8 cellular contexts compared by ENCODE assay signal in genomic region chr2:202265467-202266277, GRCh38. TPM values are rescaled to one million over a fixed set of nuclear protein-coding genes. Genes with fewer than 3 reads are reported as not detected.
A peak's percentile ranks its signal among the peaks of the same experiment; 100 is the strongest.
DNase-seq lines count a peak whose midpoint lies in the region; TF ChIP-seq lines count a peak whose summit lies in the region.

TSS of gene NOP58 (plus strand) at chr2:202265763. CDS start at chr2:202265942, 179 bp downstream.

- TF ChIP-seq EP300 in neural cell (conservative IDR thresholded peaks at IDR 0.05; ENCODE audit: poor library complexity, severe bottlenecking) (peak; percentile 75), stomach (IDR thresholded peaks at IDR 0.05) (peak; percentile 21)

- peak; percentile 93 to 94 for DNase-seq in HAP-1 (ENCODE audit: low spot score in 2 of 2)
- DNase-seq in MM.1S, result peak; percentile 97
- DNase-seq in SIG-M5 (lab: John Stamatoyannopoulos, UW), result peak; percentile 86
- peak; percentile 69 for DNase-seq in activated gamma-delta T cell (lab: John Stamatoyannopoulos, UW)
- DNase-seq in fibroblast of villous mesenchyme (ENCODE audit: low read depth), result peak; percentile 97
- DNase-seq in stomach, result peak; percentile 92

- WGBS in stomach, 5 donors, result 0% methylated on average over 54 of the region's 54 CpGs

- H3K4me3 ChIP-seq in HAP-1, result peak within 1 kb of the TSS; percentile 86
- H3K4me3 ChIP-seq in MM.1S (ENCODE audit: low read length), result peak within 1 kb of the TSS; percentile 90
- peak within 1 kb of the TSS; percentile 81 for H3K4me3 ChIP-seq in fibroblast of villous mesenchyme (ENCODE audit: low read depth, low read length)
- peak within 1 kb of the TSS; percentile 94 for H3K4me3 ChIP-seq in neural cell (ENCODE audit: low read length)
- peak within 1 kb of the TSS; percentile 70 to 92 (median 82) for H3K4me3 ChIP-seq in stomach

- no peak for TF ChIP-seq CTCF in MM.1S (IDR thresholded peaks at IDR 0.05; ENCODE audit: low read length)
- no peak for TF ChIP-seq CTCF in fibroblast of villous mesenchyme (IDR thresholded peaks at IDR 0.05; ENCODE audit: insufficient read depth, low read depth, low read length)
- no peak for TF ChIP-seq CTCF in neural cell (IDR thresholded peaks at IDR 0.05; ENCODE audit: poor library complexity, severe bottlenecking)
- TF ChIP-seq CTCF in stomach (IDR thresholded peaks at IDR 0.05), result no peak

- peaks cover 3% of the 10 kb centered on the region; the same call in 1 of the 2 replicates for H3F3A ChIP-seq in MM.1S (ENCODE audit: insufficient read depth, low read length)
- no peaks in the 10 kb centered on the region for H3F3A ChIP-seq in neural cell (ENCODE audit: insufficient read depth, low read length, poor library complexity, severe bottlenecking)

- H3K9me3 ChIP-seq in ES-I3 (ENCODE audit: control insufficient read depth, insufficient read depth, low read length), result no peaks in the 10 kb centered on the region
- H3K9me3 ChIP-seq in HAP-1, result no peaks in the 10 kb centered on the region
- no peaks in the 10 kb centered on the region for H3K9me3 ChIP-seq in MM.1S (replicated peaks; ENCODE audit: insufficient read depth, low read length)
- no peaks in the 10 kb centered on the region for H3K9me3 ChIP-seq in neural cell (ENCODE audit: low read length)
- H3K9me3 ChIP-seq in stomach, result no peaks in the 10 kb centered on the region

- no peaks in the 10 kb centered on the region for H3K4me1 ChIP-seq in ES-I3 (ENCODE audit: insufficient read depth, low read length)
- peaks cover 26% of the 10 kb centered on the region for H3K4me1 ChIP-seq in HAP-1
- 0 out of 2 replicates have a peak, but pooled peaks cover 9% of the 10 kb centered on the region for H3K4me1 ChIP-seq in MM.1S (ENCODE audit: low read length)
- peaks cover 13 to 44% (median 27%) of the 10 kb centered on the region in 4 donors for H3K4me1 ChIP-seq in stomach

- H2AFZ ChIP-seq in MM.1S (ENCODE audit: low read length) (0 out of 2 replicates have a peak within 1 kb of the TSS, but pooled peaks have one; percentile 28), neural cell (ENCODE audit: low read depth, low read length) (peak within 1 kb of the TSS; percentile 91)

- peak in 2 of 4 donors; percentile 96 for TF ChIP-seq POLR2A in stomach (IDR thresholded peaks at IDR 0.05)

- no peaks in the 10 kb centered on the region for H3K9me2 ChIP-seq in MM.1S (replicated peaks; ENCODE audit: insufficient read depth, low read length)
- no peaks in the 10 kb centered on the region for H3K9me2 ChIP-seq in neural cell (ENCODE audit: insufficient read depth, low read length)

- H3K79me2 ChIP-seq in MM.1S (ENCODE audit: low read length), result peaks cover 56% of the 10 kb centered on the region
- H3K79me2 ChIP-seq in neural cell (replicated peaks; ENCODE audit: insufficient read depth, low read length), result peaks cover 48% of the 10 kb centered on the region

- peak within 1 kb of the TSS; percentile 93 for H3K27ac ChIP-seq in MM.1S (ENCODE audit: low read length)
- H3K27ac ChIP-seq in neural cell (ENCODE audit: low read length), result peak within 1 kb of the TSS; percentile 98
- H3K27ac ChIP-seq in stomach, result peak within 1 kb of the TSS; percentile 89 to 97 (median 97)

- no peak for TF ChIP-seq RAD21 in neural cell (conservative IDR thresholded peaks at IDR 0.05)

- peak within 1 kb of the TSS; percentile 96 for H3K4me2 ChIP-seq in MM.1S (ENCODE audit: low read depth, low read length)
- H3K4me2 ChIP-seq in neural cell (ENCODE audit: low read length), result peak within 1 kb of the TSS; percentile 60

- H3K27me3 ChIP-seq in HAP-1 (ENCODE audit: low read depth) (no peaks in the 10 kb centered on the region), MM.1S (replicated peaks; ENCODE audit: insufficient read depth, low read length) (no peaks in the 10 kb centered on the region), neural cell (ENCODE audit: insufficient read depth, low read depth, low read length) (no peaks in the 10 kb centered on the region), stomach (no peaks in the 10 kb centered on the region)

- H4K20me1 ChIP-seq in MM.1S (ENCODE audit: insufficient read depth, low read length) (peaks cover 38% of the 10 kb centered on the region), neural cell (ENCODE audit: insufficient read depth) (no peaks in the 10 kb centered on the region)

- no peaks in the 10 kb centered on the region for H3K36me3 ChIP-seq in ES-I3 (ENCODE audit: insufficient read depth, low read length)
- H3K36me3 ChIP-seq in HAP-1 (replicated peaks), result peaks cover 11% of the 10 kb centered on the region; the same call in 1 of the 2 replicates
- H3K36me3 ChIP-seq in MM.1S (replicated peaks; ENCODE audit: insufficient read depth, low read length), result no peaks in the 10 kb centered on the region
- H3K36me3 ChIP-seq in neural cell (ENCODE audit: insufficient read depth, low read length), result no peaks in the 10 kb centered on the region
- no peaks in the 10 kb centered on the region for H3K36me3 ChIP-seq in stomach

- intact Hi-C loops in stomach (cut with DNase I; ENCODE audit: low total_unique reads), result no loop called here

- in situ Hi-C loops in HAP-1 (cut with MboI; ENCODE audit: low sequenced_read_pairs), result no loop called here

- H3K9ac ChIP-seq in ES-I3 (ENCODE audit: low read depth, low read length), result peak within 1 kb of the TSS; percentile 98
- H3K9ac ChIP-seq in MM.1S (ENCODE audit: low read length), result peak within 1 kb of the TSS; percentile 98
- peak within 1 kb of the TSS; percentile 91 for H3K9ac ChIP-seq in neural cell (ENCODE audit: low read length)

TF ChIP-seq in neural cell, 6 proteins besides CTCF, POLR2A, EP300 and RAD21:
- TF ChIP-seq POLR2AphosphoS5 (IDR thresholded peaks at IDR 0.05), result peak; percentile 97
- no peak for TF ChIP-seq EZH2 (IDR thresholded peaks at IDR 0.05; ENCODE audit: borderline replicate concordance, insufficient read depth, low read length, poor library complexity, severe bottlenecking)
- peak; percentile 99 for TF ChIP-seq MXI1 (conservative IDR thresholded peaks at IDR 0.05; ENCODE audit: poor library complexity, severe bottlenecking)
- peak; percentile 19 for TF ChIP-seq SMC3 (conservative IDR thresholded peaks at IDR 0.05; ENCODE audit: poor library complexity)
- peak; percentile 90 for TF ChIP-seq REST (IDR thresholded peaks at IDR 0.05; ENCODE audit: borderline replicate concordance)
- TF ChIP-seq TAF1 (IDR thresholded peaks at IDR 0.05; ENCODE audit: low read depth), result peak; percentile 75

RNA-seq across cellular contexts. Expression of gene NOP58, which starts in this region (rescaled TPM):
- 53.8 and 82.5 TPM in 2 replicates for total RNA-seq in fibroblast of villous mesenchyme
- 143 and 170 TPM in 2 replicates for polyA plus RNA-seq in neural cell
- 87.6 and 123 TPM in 2 replicates for polyA minus RNA-seq in neural cell
- total RNA-seq in stomach, result 100 to 1,000 TPM in 2 of 5 donors, 10 to 100 TPM in 3; 57.6 to 126 (median 78.0) TPM
- 100 to 1,000 TPM in 1 of 3 donors, 10 to 100 TPM in 2; 38.0 to 116 (median 69.7) TPM for polyA plus RNA-seq in stomach

Comparison
In these comparisons a context has a peak if more than half of its experiments do, and no peak if none do; other contexts are left out.
1. Peak in every context shown above with its lines: DNase-seq, H3K4me3 ChIP-seq and H3K27ac ChIP-seq.